In the genomic region with DNA sequence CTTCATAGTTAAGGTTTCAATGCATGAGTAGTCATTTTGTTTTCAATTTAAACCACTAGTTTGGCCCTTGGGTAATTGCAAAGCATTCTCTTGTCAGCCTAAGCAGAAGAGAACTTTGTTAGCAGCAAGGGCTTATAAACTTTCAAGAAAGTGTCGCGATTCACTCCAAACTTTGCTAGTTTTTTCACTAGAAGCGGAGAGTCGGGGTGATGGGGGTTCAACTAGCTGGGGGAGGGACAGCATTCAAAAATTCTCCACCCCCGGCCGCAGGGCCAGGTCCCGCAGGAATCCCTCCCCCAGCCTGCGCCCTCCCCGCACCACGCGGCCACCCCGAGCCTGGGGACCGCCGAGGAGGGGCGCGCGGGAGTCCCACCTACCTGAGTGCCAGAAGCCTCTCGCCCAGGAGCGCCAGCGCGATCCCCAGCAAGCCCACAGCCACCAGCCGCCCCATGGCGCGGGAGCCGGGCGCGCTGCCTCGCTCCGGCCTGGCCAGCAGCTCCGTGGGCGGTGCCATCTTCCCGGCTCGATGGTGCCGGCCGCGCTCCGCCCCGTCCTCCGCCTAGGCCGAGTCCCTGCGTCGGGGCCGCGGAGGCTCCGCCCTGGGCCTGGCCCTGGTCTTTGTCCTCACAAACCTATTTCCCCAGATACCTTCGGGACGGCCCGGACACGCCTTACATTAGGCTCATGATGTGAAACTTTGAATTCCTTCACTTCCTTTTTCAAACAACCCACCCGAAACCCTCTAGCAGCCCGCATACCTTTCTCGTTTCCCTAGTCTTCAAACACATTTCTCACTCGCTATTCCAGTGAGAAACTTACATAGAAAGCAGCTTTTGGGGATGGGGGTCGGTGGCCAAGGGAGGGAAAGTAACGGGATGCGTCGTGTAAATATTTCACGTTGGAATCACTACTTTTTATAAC, we compare ENCODE assay signal across 8 cellular contexts. TPM values are rescaled to one million over a fixed set of nuclear protein-coding genes. Genes with fewer than 3 reads are reported as not detected.
DNase-seq lines count a peak whose midpoint lies in the region; ATAC-seq and TF ChIP-seq lines count a peak whose summit lies in the region.

TSS of gene PON2 (minus strand) at position 528 of the 921 bp plus-strand sequence. CDS start at position 451, 77 bp downstream.

- H3K27ac ChIP-seq in IMR-90 (ENCODE audit: insufficient read depth, low read length) (peak within 1 kb of the TSS; percentile 95), SJCRH30 (peak within 1 kb of the TSS; percentile 86), neutrophil (no peak within 1 kb of the TSS), transverse colon (peak within 1 kb of the TSS; percentile 87 to 94 (median 91))

- peak within 1 kb of the TSS; percentile 89 for H2BK120ac ChIP-seq in IMR-90 (ENCODE audit: low read depth, low read length)

- peak within 1 kb of the TSS; percentile 87 for H2AK9ac ChIP-seq in IMR-90 (replicated peaks; ENCODE audit: low read depth, low read length, poor library complexity)

- in situ Hi-C loops in IMR-90 (cut with MboI; ENCODE audit: low sequenced_read_pairs) (no loop called here), transverse colon (cut with MboI; ENCODE audit: low pct_ligation_motif_present in 1 of 4, low pct_unique_long_range_greater_than_20kb in 1 of 4, low sequenced_read_pairs in 3 of 4) (no loop called here)

- peak within 1 kb of the TSS; percentile 90 for H2BK15ac ChIP-seq in IMR-90 (ENCODE audit: low read depth, low read length)

- peak within 1 kb of the TSS; percentile 96 for H3K4ac ChIP-seq in IMR-90 (ENCODE audit: low read depth, low read length)

- H3K79me1 ChIP-seq in IMR-90 (ENCODE audit: low read depth in 1 of 2, low read length in 2 of 2): peaks cover 22 to 28% of the 10 kb centered on the region in 2 experiments

- H3K4me3 Mint-ChIP-seq in activated naive CD8-positive, alpha-beta T cell treated with anti-CD3 and anti-CD28 coated beads, Interleukin-2, amount 10 ng/mL, durations not matched to agents 7 days and 5 days: peak within 1 kb of the TSS; percentile 85

- intact Hi-C loops in IMR-90 (cut with micrococcal nuclease) (no loop called here), transverse colon (cut with DNase I; ENCODE audit: low total_unique reads) (no loop called here)

- TF ChIP-seq CTCF in IMR-90 (conservative IDR thresholded peaks at IDR 0.05; ENCODE audit: low read depth, low read length) (no peak), neutrophil (IDR thresholded peaks at IDR 0.05) (no peak), transverse colon (IDR thresholded peaks at IDR 0.05) (peak in 1 of 5 experiments; percentile 8)

- H3K18ac ChIP-seq in IMR-90 (ENCODE audit: low read depth, low read length): peak within 1 kb of the TSS; percentile 75

- peak within 1 kb of the TSS; percentile 91 for H4K5ac ChIP-seq in IMR-90 (ENCODE audit: low read depth, low read length)

- ATAC-seq in GM21723 (IDR thresholded peaks at IDR 0.05; ENCODE audit: unreplicated experiment): peak; percentile 96
- ATAC-seq in IMR-90 (ENCODE audit: low read depth): peak; percentile 100
- ATAC-seq in activated naive CD8-positive, alpha-beta T cell treated with anti-CD3 and anti-CD28 coated beads, Interleukin-2, amount 10 ng/mL, durations not matched to agents 7 days and 5 days (ENCODE audit: low read depth): peak; percentile 95

- H2BK20ac ChIP-seq in IMR-90 (ENCODE audit: low read depth, low read length): peak within 1 kb of the TSS; percentile 74

- H2AK5ac ChIP-seq in IMR-90 (ENCODE audit: low read depth, low read length): peak within 1 kb of the TSS; percentile 92

- peak within 1 kb of the TSS; percentile 90 for H3K4me2 ChIP-seq in IMR-90 (ENCODE audit: low read depth, low read length)

- peak within 1 kb of the TSS; percentile 92 to 100 for H4K8ac ChIP-seq in IMR-90 (ENCODE audit: low read depth in 2 of 2, low read length in 2 of 2)

- H2AFZ ChIP-seq in IMR-90 (replicated peaks; ENCODE audit: low read length, poor library complexity): peak within 1 kb of the TSS; percentile 100

- H4K91ac ChIP-seq in IMR-90 (ENCODE audit: insufficient read depth, low read depth, low read length): peak within 1 kb of the TSS; percentile 94

- peak within 1 kb of the TSS; percentile 65 for H3K27ac Mint-ChIP-seq in activated naive CD8-positive, alpha-beta T cell treated with anti-CD3 and anti-CD28 coated beads, Interleukin-2, amount 10 ng/mL, durations not matched to agents 7 days and 5 days

- DNase-seq in ELF-1 (ENCODE audit: low read depth, low spot score) (peak; percentile 90), IMR-90 (peak; percentile 72), SJCRH30 (peak; percentile 93 to 96), glomerular visceral epithelial cell (ENCODE audit: extremely low spot score) (peak; percentile 90), transverse colon (peak; percentile 88)
- DNase-seq in activated naive CD8-positive, alpha-beta T cell treated with anti-CD3 and anti-CD28 coated beads, Interleukin-2, amount 10 ng/mL, durations not matched to agents 7 days and 5 days: peak; percentile 63

- peak; percentile 2 for TF ChIP-seq EP300 in transverse colon (IDR thresholded peaks at IDR 0.05; ENCODE audit: low read depth)

- H3K4me1 ChIP-seq in IMR-90 (ENCODE audit: control insufficient read depth, insufficient read depth, low read length) (peaks cover 5% of the 10 kb centered on the region), SJCRH30 (peaks cover 14% of the 10 kb centered on the region), neutrophil (ENCODE audit: control insufficient read depth in 1 of 2, insufficient read depth in 1 of 2, low read depth in 1 of 2, low read length in 1 of 2) (peaks cover 10 to 13% of the 10 kb centered on the region in 2 experiments), transverse colon (peaks cover 11 to 39% (median 15%) of the 10 kb centered on the region in 4 donors)

- H3K9me3 ChIP-seq in IMR-90 (ENCODE audit: control insufficient read depth, insufficient read depth, low read length) (no peaks in the 10 kb centered on the region), SJCRH30 (replicated peaks) (0 out of 2 replicates have a peak, but pooled peaks cover 3% of the 10 kb centered on the region), neutrophil (no peaks in the 10 kb centered on the region), transverse colon (no peaks in the 10 kb centered on the region)

- peak; percentile 69 for TF ChIP-seq POLR2A in IMR-90 (IDR thresholded peaks at IDR 0.05; ENCODE audit: low read depth, low read length)
- peak; percentile 69 for TF ChIP-seq POLR2A in transverse colon (IDR thresholded peaks at IDR 0.05)

- peaks cover 5% of the 10 kb centered on the region for H3K4me1 Mint-ChIP-seq in activated naive CD8-positive, alpha-beta T cell treated with anti-CD3 and anti-CD28 coated beads, Interleukin-2, amount 10 ng/mL, durations not matched to agents 7 days and 5 days

- peaks cover 4% of the 10 kb centered on the region for H3K27me3 Mint-ChIP-seq in activated naive CD8-positive, alpha-beta T cell treated with anti-CD3 and anti-CD28 coated beads, Interleukin-2, amount 10 ng/mL, durations not matched to agents 7 days and 5 days

- H3K36me3 Mint-ChIP-seq in activated naive CD8-positive, alpha-beta T cell treated with anti-CD3 and anti-CD28 coated beads, Interleukin-2, amount 10 ng/mL, durations not matched to agents 7 days and 5 days: no peaks in the 10 kb centered on the region

- peak within 1 kb of the TSS; percentile 94 for H3K23ac ChIP-seq in IMR-90 (ENCODE audit: low read depth, low read length)

- peak within 1 kb of the TSS; percentile 91 for H3K56ac ChIP-seq in IMR-90 (ENCODE audit: extremely low read depth, insufficient read depth, low read length)

- H3K36me3 ChIP-seq in IMR-90 (ENCODE audit: control insufficient read depth, insufficient read depth, low read length): no peaks in the 10 kb centered on the region; the same call in none of the 2 replicates
- H3K36me3 ChIP-seq in SJCRH30: peaks cover 8% of the 10 kb centered on the region; the same call in 1 of the 2 replicates
- no peaks in the 10 kb centered on the region for H3K36me3 ChIP-seq in neutrophil
- H3K36me3 ChIP-seq in transverse colon: no peaks in the 10 kb centered on the region

- H2BK5ac ChIP-seq in IMR-90 (ENCODE audit: low read depth, low read length, poor library complexity, severe bottlenecking): peak within 1 kb of the TSS; percentile 98

- no peaks in the 10 kb centered on the region for H3K9me3 Mint-ChIP-seq in activated naive CD8-positive, alpha-beta T cell treated with anti-CD3 and anti-CD28 coated beads, Interleukin-2, amount 10 ng/mL, durations not matched to agents 7 days and 5 days

- no peaks in the 10 kb centered on the region for H3K27me3 ChIP-seq in IMR-90 (ENCODE audit: control insufficient read depth, insufficient read depth, low read length)
- H3K27me3 ChIP-seq in SJCRH30: no peaks in the 10 kb centered on the region
- H3K27me3 ChIP-seq in neutrophil: peaks cover 19% of the 10 kb centered on the region
- H3K27me3 ChIP-seq in transverse colon: no peaks in the 10 kb centered on the region

- no peak for TF ChIP-seq RAD21 in IMR-90 (IDR thresholded peaks at IDR 0.05; ENCODE audit: low read length)

- no peaks in the 10 kb centered on the region for H4K20me1 ChIP-seq in IMR-90 (ENCODE audit: insufficient read depth, low read length)

- CTCF ChIA-PET in IMR-90 (lab: Yijun Ruan, JAX): interaction anchor here (0.7 to 1.3 kb wide), 3 partner anchors 23 to 1146 kb away, joined by 3 to 8 read pairs (median 3); no protein-coding TSS in a partner anchor

- H3K9me1 ChIP-seq in IMR-90 (ENCODE audit: insufficient read depth, low read length): peaks cover 5% of the 10 kb centered on the region

- BruUV-seq in IMR-90 (replicated peaks; lab: Mats Ljungman, UMichigan): no TSS peak

- dilution Hi-C loops in IMR-90 (cut with HindIII; ENCODE audit: low sequenced_read_pairs, unreplicated experiment): no loop called here

- peak within 1 kb of the TSS; percentile 84 for H3K9ac ChIP-seq in IMR-90 (ENCODE audit: low read depth, low read length)

- POLR2A ChIA-PET in IMR-90 (lab: Charles Lee; ENCODE audit: unreplicated experiment): interaction anchor here (0.7 kb wide), 1 partner anchor 994 kb away, joined by 13 read pairs; no protein-coding TSS in a partner anchor
- POLR2A ChIA-PET in activated naive CD8-positive, alpha-beta T cell treated with anti-CD3 and anti-CD28 coated beads, Interleukin-2, amount 10 ng/mL, durations not matched to agents 7 days and 5 days (lab: Charles Lee): interaction anchor here (0.7 kb wide), 1 partner anchor 11 kb away, joined by 3 read pairs; no protein-coding TSS in a partner anchor

- peak within 1 kb of the TSS; percentile 86 for H3K4me3 ChIP-seq in IMR-90 (ENCODE audit: insufficient read depth, low read depth, low read length)
- H3K4me3 ChIP-seq in SJCRH30: peak within 1 kb of the TSS; percentile 68
- peak within 1 kb of the TSS; percentile 42 to 58 for H3K4me3 ChIP-seq in neutrophil (ENCODE audit: low read depth in 1 of 2, low read length in 1 of 2)
- peak within 1 kb of the TSS; percentile 53 to 95 (median 75) for H3K4me3 ChIP-seq in transverse colon

- H3K14ac ChIP-seq in IMR-90 (replicated peaks; ENCODE audit: low read depth, low read length): peak within 1 kb of the TSS; percentile 99

- 0% methylated on average over 11 of the region's 58 CpGs; no CpG with 5 or more reads in 1 of the 2 experiments for WGBS in IMR-90 (ENCODE audit: extremely low coverage in 2 of 2, insufficient read length in 1 of 2), 2 experiments
- WGBS in transverse colon (ENCODE audit: low coverage in 1 of 2), 2 donors: 1 to 2% methylated on average over 15 to 53 of the region's 58 CpGs

RNA-seq across cellular contexts. Expression of gene PON2, which starts in this region (rescaled TPM):
- 36.2 and 49.7 TPM in 2 replicates for total RNA-seq in IMR-90 (2012; rRNA removed)
- polyA plus RNA-seq in IMR-90 (2012; rRNA removed): 52.3 and 65.7 TPM in 2 replicates
- 20.8 and 27.6 TPM in 2 replicates for polyA plus RNA-seq in IMR-90 (2012; cell fraction: cytosol; rRNA removed)
- polyA plus RNA-seq in IMR-90 (2012; cell fraction: nucleus; rRNA removed; ENCODE audit: low replicate concordance): 23.0 and 92.4 TPM in 2 replicates
- 117 and 142 TPM in 2 replicates for total RNA-seq in SJCRH30 (2014; rRNA removed; shearing (Covaris generic))
- 1 to 10 TPM; 6.5 to 8.6 TPM for total RNA-seq in activated naive CD8-positive, alpha-beta T cell treated with anti-CD3 and anti-CD28 coated beads, Interleukin-2, amount 10 ng/mL, durations not matched to agents 7 days and 5 days
- 100 to 1,000 TPM; 120 to 299 (median 188) TPM for total RNA-seq in transverse colon
